In genomic region chr1:31762726-31763670, GRCh38 we compare ENCODE assay signal across 1 cellular context.
TF ChIP-seq lines count a peak whose summit lies in the region.

No MANE protein-coding gene starts in this region.

TF ChIP-seq in HEK293, 187 proteins besides CTCF, POLR2A, EP300 and RAD21 (continued from another document):
- TF ChIP-seq ZNF707 (tag by site-specific recombination; IDR thresholded peaks at IDR 0.05) (no peak), ZNF302 (tag by site-specific recombination; IDR thresholded peaks at IDR 0.05; ENCODE audit: low read depth) (no peak), ZNF580 (tag by site-specific recombination; IDR thresholded peaks at IDR 0.05) (no peak), ZNF221 (tag by site-specific recombination; IDR thresholded peaks at IDR 0.05; ENCODE audit: borderline replicate concordance) (no peak), ZNF19 (tag by site-specific recombination; IDR thresholded peaks at IDR 0.05; ENCODE audit: low read depth) (no peak), PRDM6 (tag by site-specific recombination; IDR thresholded peaks at IDR 0.05) (no peak)
- TF ChIP-seq, protein P1, sequence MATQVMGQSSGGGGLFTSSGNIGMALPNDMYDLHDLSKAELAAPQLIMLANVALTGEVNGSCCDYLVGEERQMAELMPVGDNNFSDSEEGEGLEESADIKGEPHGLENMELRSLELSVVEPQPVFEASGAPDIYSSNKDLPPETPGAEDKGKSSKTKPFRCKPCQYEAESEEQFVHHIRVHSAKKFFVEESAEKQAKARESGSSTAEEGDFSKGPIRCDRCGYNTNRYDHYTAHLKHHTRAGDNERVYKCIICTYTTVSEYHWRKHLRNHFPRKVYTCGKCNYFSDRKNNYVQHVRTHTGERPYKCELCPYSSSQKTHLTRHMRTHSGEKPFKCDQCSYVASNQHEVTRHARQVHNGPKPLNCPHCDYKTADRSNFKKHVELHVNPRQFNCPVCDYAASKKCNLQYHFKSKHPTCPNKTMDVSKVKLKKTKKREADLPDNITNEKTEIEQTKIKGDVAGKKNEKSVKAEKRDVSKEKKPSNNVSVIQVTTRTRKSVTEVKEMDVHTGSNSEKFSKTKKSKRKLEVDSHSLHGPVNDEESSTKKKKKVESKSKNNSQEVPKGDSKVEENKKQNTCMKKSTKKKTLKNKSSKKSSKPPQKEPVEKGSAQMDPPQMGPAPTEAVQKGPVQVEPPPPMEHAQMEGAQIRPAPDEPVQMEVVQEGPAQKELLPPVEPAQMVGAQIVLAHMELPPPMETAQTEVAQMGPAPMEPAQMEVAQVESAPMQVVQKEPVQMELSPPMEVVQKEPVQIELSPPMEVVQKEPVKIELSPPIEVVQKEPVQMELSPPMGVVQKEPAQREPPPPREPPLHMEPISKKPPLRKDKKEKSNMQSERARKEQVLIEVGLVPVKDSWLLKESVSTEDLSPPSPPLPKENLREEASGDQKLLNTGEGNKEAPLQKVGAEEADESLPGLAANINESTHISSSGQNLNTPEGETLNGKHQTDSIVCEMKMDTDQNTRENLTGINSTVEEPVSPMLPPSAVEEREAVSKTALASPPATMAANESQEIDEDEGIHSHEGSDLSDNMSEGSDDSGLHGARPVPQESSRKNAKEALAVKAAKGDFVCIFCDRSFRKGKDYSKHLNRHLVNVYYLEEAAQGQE (tag by site-specific recombination; IDR thresholded peaks at IDR 0.05) = no peak
